In the genomic region with DNA sequence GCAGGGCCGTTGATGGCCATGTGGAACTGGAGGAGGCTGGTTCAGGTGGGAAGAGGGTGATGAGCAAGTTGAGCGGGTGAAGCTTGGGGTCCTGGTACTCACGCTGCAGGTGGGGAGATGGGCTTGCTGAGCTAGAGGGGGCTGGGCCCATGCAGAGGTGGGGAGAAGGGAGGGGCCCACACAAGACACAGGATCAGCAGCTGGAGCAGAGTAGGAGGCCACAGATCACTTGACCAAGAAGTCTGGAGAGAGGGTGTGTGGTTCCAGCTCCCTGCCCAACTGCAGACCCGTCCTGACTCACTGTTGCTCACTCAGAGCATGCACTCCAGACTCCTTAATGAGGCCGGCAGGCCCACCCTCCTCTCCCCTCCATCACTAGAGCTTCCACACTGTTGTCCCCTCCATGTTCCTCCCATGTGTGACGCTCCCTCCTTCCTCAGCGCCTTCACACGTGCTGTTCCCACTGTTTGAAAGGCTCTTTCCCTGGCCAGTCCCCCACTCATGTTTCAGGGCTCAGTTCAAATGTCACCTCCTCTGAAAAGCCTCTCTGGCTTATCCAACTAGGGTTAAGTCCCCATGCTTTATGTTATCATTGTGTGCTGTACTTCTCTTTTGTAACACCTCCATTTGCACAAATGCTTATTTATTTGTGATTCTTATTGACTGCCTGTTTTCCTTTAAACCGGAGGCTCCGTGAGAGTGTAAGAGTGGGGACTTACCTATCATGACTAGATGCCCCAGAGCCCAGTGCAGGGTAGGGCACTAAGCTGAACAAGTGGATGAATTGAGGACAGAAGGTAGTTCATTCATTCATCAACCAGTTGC, we compare ENCODE assay signal across 10 cellular contexts. TPM values are rescaled to one million over a fixed set of nuclear protein-coding genes. Genes with fewer than 3 reads are reported as not detected.
DNase-seq lines count a peak whose midpoint lies in the region; ATAC-seq and TF ChIP-seq lines count a peak whose summit lies in the region.
"Had no signal": no experiment of that assay in that cellular context is flagged by ENCODE, and none has a peak within 500 bp of the region (broad histone marks: within the 10 kb centered on the region; RNA-seq: fewer than 3 reads in every experiment).

No MANE protein-coding gene starts in this region.

- POLR2A ChIA-PET in A673 (lab: Charles Lee; ENCODE audit: low non-redundant PET), result no interaction called here
- POLR2A ChIA-PET in HEK293 (lab: Yijun Ruan, JAX), result no interaction called here

- no peaks in the 10 kb centered on the region for H3K27me3 ChIP-seq in A673 (replicated peaks; ENCODE audit: insufficient read depth, low read depth, low read length, poor library complexity)
- no peaks in the 10 kb centered on the region for H3K27me3 ChIP-seq in adipocyte (replicated peaks; ENCODE audit: control insufficient read depth, insufficient read depth, low read length)

- TF ChIP-seq CTCF in A673 (conservative IDR thresholded peaks at IDR 0.05; ENCODE audit: low read depth, low read length) (no peak), HEK293 (tag by site-specific recombination; IDR thresholded peaks at IDR 0.05) (no peak)

- H3K4me1 ChIP-seq in A673 (ENCODE audit: insufficient read depth, low read length, poor library complexity, severe bottlenecking) (no peaks in the 10 kb centered on the region), HEK293 (ENCODE audit: control insufficient read depth, insufficient read depth, low read length) (no peaks in the 10 kb centered on the region), adipocyte (ENCODE audit: control insufficient read depth, insufficient read depth, low read length) (peaks cover 47% of the 10 kb centered on the region)

- BruUV-seq in A673 (replicated peaks; lab: Mats Ljungman, UMichigan), result no TSS peak

- CTCF ChIA-PET in A673 (lab: Charles Lee), result no interaction called here
- CTCF ChIA-PET in HEK293 (lab: Yijun Ruan, JAX), result interaction anchor here (0.7 to 3.7 kb wide), 7 partner anchors 13 to 343 kb away, joined by 3 to 17 read pairs (median 3); no protein-coding TSS in a partner anchor

- intact Hi-C loops in A673 (cut with micrococcal nuclease; ENCODE audit: unreplicated experiment), result no loop called here

- H3K36me3 ChIP-seq in A673 (ENCODE audit: insufficient read depth, low read length, poor library complexity, severe bottlenecking) (peaks cover 19% of the 10 kb centered on the region), HEK293 (ENCODE audit: control insufficient read depth in 2 of 2, insufficient read depth in 1 of 2, low read length in 2 of 2) (peaks cover 0 to 33% of the 10 kb centered on the region in 2 experiments; a peak in 1 of 3 replicates), adipocyte (ENCODE audit: control insufficient read depth, insufficient read depth, low read length, severe bottlenecking) (peaks cover 12% of the 10 kb centered on the region)

- H3K9ac ChIP-seq in adipocyte (ENCODE audit: low read length), result peak overlapping the region; percentile 94

- H3K4me3 ChIP-seq in A673 (ENCODE audit: low read depth, low read length, poor library complexity, severe bottlenecking) (peak overlapping the region; percentile 91), HEK293 (ENCODE audit: low read depth, low read length) (peak overlapping the region; percentile 88), adipocyte (ENCODE audit: low read length) (peak overlapping the region; percentile 97)

- H3K27ac ChIP-seq in A673 (ENCODE audit: low read depth, low read length, poor library complexity, severe bottlenecking), result peak overlapping the region; percentile 85
- H3K27ac ChIP-seq in HEK293 (ENCODE audit: extremely low read depth, low read depth, low read length), result no peak overlapping the region

- no peak for ATAC-seq in GM21360 (IDR thresholded peaks at IDR 0.05; ENCODE audit: unreplicated experiment)
- no peak for ATAC-seq in GM21825 (IDR thresholded peaks at IDR 0.05; ENCODE audit: unreplicated experiment)

- no peak for DNase-seq in A673 (ENCODE audit: low spot score)
- DNase-seq in adipocyte (ENCODE audit: low read depth), result no peak
- DNase-seq in kidney glomerular epithelial cell (lab: John Stamatoyannopoulos, UW), result peak; percentile 13
- no peak for DNase-seq in NCI-H2081 treated with DMSO at 0.1 percent for 48 hours (lab: John Stamatoyannopoulos, UW)
- DNase-seq in DMS53 (lab: John Stamatoyannopoulos, UW), result no peak
- DNase-seq: activated CD8-positive, alpha-beta memory T cell treated with anti-CD3 and anti-CD28 coated beads for 24 hours had no signal

- H3K9me3 ChIP-seq in A673 (ENCODE audit: low read depth, low read length, poor library complexity, severe bottlenecking), result no peaks in the 10 kb centered on the region
- no peaks in the 10 kb centered on the region for H3K9me3 ChIP-seq in HEK293 (ENCODE audit: control insufficient read depth, insufficient read depth, low read depth, low read length)
- H3K9me3 ChIP-seq in adipocyte (ENCODE audit: control insufficient read depth, low read length), result no peaks in the 10 kb centered on the region

TF ChIP-seq in HEK293, 187 proteins besides CTCF, POLR2A, EP300 and RAD21 (continues in another document):
- TF ChIP-seq ZNF133 (tag by site-specific recombination; IDR thresholded peaks at IDR 0.05), result no peak
- no peak for TF ChIP-seq ZNF621 (tag by site-specific recombination; IDR thresholded peaks at IDR 0.05)
- TF ChIP-seq ZIC2 (tag by site-specific recombination; IDR thresholded peaks at IDR 0.05), result 0 out of 2 replicates have a peak, but pooled peaks have one; percentile 12
- no peak for TF ChIP-seq ZNF157 (tag by site-specific recombination; IDR thresholded peaks at IDR 0.05)
- peak; percentile 72 for TF ChIP-seq ZNF398 (tag by site-specific recombination; IDR thresholded peaks at IDR 0.05)
- no peak for TF ChIP-seq ZNF791 (tag by site-specific recombination; IDR thresholded peaks at IDR 0.05)
- no peak for TF ChIP-seq ZNF155 (tag by site-specific recombination; IDR thresholded peaks at IDR 0.05)
- TF ChIP-seq AEBP2 (tag by site-specific recombination; IDR thresholded peaks at IDR 0.05; ENCODE audit: borderline replicate concordance), result no peak
- TF ChIP-seq ZNF37A (tag by site-specific recombination; IDR thresholded peaks at IDR 0.05), result no peak
- TF ChIP-seq RBAK (tag by site-specific recombination; IDR thresholded peaks at IDR 0.05), result no peak
- peak; percentile 56 for TF ChIP-seq GLIS1 (tag by site-specific recombination; IDR thresholded peaks at IDR 0.05)
- no peak for TF ChIP-seq YY2 (tag by site-specific recombination; IDR thresholded peaks at IDR 0.05)
- no peak for TF ChIP-seq ZNF138 (tag by site-specific recombination; IDR thresholded peaks at IDR 0.05; ENCODE audit: borderline replicate concordance)
- TF ChIP-seq ZNF548 (tag by site-specific recombination; IDR thresholded peaks at IDR 0.05), result no peak
- TF ChIP-seq ZNF175 (tag by site-specific recombination; IDR thresholded peaks at IDR 0.05), result no peak
- TF ChIP-seq ZNF549 (tag by site-specific recombination; IDR thresholded peaks at IDR 0.05), result no peak
- TF ChIP-seq ZNF837 (tag by site-specific recombination; IDR thresholded peaks at IDR 0.05), result no peak
- no peak for TF ChIP-seq ZSCAN23 (tag by site-specific recombination; IDR thresholded peaks at IDR 0.05)
- TF ChIP-seq ZNF654 (tag by site-specific recombination; IDR thresholded peaks at IDR 0.05; ENCODE audit: low read depth), result no peak
- TF ChIP-seq ZNF214 (tag by site-specific recombination; IDR thresholded peaks at IDR 0.05; ENCODE audit: borderline replicate concordance), result no peak
- TF ChIP-seq ZNF670 (tag by site-specific recombination; IDR thresholded peaks at IDR 0.05; ENCODE audit: low read depth), result no peak

RNA-seq across cellular contexts. Expression of gene CCDC86, which starts 2.3 kb away (rescaled TPM):
- total RNA-seq in A673 (2021), result 137 and 188 TPM in 2 replicates

RNA-seq across cellular contexts. Expression of gene PTGDR2, which starts 11.5 kb away (rescaled TPM):
- 0.09 and 0.17 TPM in 2 replicates for total RNA-seq in A673 (2021)

RNA-seq across cellular contexts. Expression of gene ZP1, which starts 23.1 kb away (rescaled TPM):
- not detected in 2 replicates for total RNA-seq in A673 (2021)

RNA-seq across cellular contexts. Expression of gene MS4A10, which starts 59.1 kb away (rescaled TPM):
- total RNA-seq in A673 (2021), result not detected in 2 replicates
- total RNA-seq: subcutaneous adipose tissue had no signal
